In the genomic region with DNA sequence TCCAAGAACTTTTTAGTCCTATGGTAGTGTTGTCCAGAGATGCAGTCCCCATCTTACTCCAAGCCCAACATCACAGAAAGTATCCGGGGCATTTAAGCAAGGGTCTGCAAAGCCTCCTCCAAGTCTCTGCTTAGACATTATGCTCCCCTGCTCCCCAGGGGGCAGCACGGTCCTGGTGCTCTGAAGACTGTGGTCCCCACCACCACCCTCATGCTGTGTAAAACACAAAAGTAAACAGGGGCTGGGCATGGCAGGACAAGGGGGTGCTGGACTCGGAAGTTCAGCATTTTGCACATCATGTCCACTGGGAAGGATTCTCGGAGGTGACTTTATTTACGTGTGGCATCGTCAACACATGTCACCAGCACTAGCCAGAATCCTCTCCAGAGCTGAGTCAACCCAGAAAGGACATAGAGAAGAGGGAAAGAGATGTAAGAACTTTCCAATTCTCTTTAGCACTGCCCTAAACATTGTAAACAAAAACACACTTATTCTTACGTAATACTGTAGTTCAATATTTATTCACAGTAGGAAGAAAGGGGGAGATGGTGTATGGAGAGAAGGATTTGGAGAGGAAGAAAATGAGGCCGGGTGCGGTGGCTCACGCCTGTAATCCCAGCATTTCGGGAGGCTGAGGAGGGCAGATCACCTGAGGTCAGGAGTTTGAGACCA, we compare ENCODE assay signal across 11 cellular contexts. TPM values are rescaled to one million over a fixed set of nuclear protein-coding genes. Genes with fewer than 3 reads are reported as not detected.
DNase-seq lines count a peak whose midpoint lies in the region; TF ChIP-seq lines count a peak whose summit lies in the region.
"Had no signal": no experiment of that assay in that cellular context is flagged by ENCODE, and none has a peak within 500 bp of the region (broad histone marks: within the 10 kb centered on the region; RNA-seq: fewer than 3 reads in every experiment).

No MANE protein-coding gene starts in this region.

- no peak overlapping the region for H2AK5ac ChIP-seq in trophoblast cell (ENCODE audit: low read length)

- no peaks in the 10 kb centered on the region for H3K9me2 ChIP-seq in OCI-LY1 (ENCODE audit: low read depth, low read length)

- no peak overlapping the region for H4K12ac ChIP-seq in trophoblast cell (ENCODE audit: low read depth, low read length)

- H3K9ac ChIP-seq in OCI-LY1 (ENCODE audit: low read length): no peak overlapping the region
- H3K9ac ChIP-seq in fibroblast of lung (ENCODE audit: insufficient read depth, low read length): no peak overlapping the region
- H3K9ac ChIP-seq in trophoblast cell (ENCODE audit: low read length): no peak overlapping the region

- H3K9me3 ChIP-seq in OCI-LY1 (ENCODE audit: low read length) (no peaks in the 10 kb centered on the region), fibroblast of lung (ENCODE audit: control insufficient read depth, insufficient read depth, low read depth, low read length) (no peaks in the 10 kb centered on the region), trophoblast cell (ENCODE audit: insufficient read depth, low read depth, low read length) (no peaks in the 10 kb centered on the region)
- H3K9me3 ChIP-seq: HAP-1 had no signal

- H3K79me1 ChIP-seq in trophoblast cell (ENCODE audit: low read length): no peaks in the 10 kb centered on the region

- H3F3A ChIP-seq in OCI-LY1 (ENCODE audit: insufficient read depth, low read length): no peaks in the 10 kb centered on the region; the same call in 1 of the 2 replicates

- peaks cover 26% of the 10 kb centered on the region for H3K36me3 ChIP-seq in OCI-LY1 (ENCODE audit: insufficient read depth, low read length)
- H3K36me3 ChIP-seq in fibroblast of lung (ENCODE audit: control insufficient read depth, insufficient read depth, low read length): no peaks in the 10 kb centered on the region
- peaks cover 22 to 46% of the 10 kb centered on the region in 2 experiments for H3K36me3 ChIP-seq in trophoblast cell (ENCODE audit: control insufficient read depth in 1 of 2, insufficient read depth in 2 of 2, low read length in 2 of 2)
- H3K36me3 ChIP-seq: HAP-1 had no signal

- no peak overlapping the region for H3K27ac ChIP-seq in OCI-LY1 (ENCODE audit: low read depth, low read length, poor library complexity, severe bottlenecking)
- H3K27ac ChIP-seq in fibroblast of lung (ENCODE audit: insufficient read depth, low read length): no peak overlapping the region
- H3K27ac ChIP-seq in trophoblast cell (ENCODE audit: low read depth, low read length): no peak overlapping the region

- WGBS in trophoblast cell (ENCODE audit: extremely low coverage, insufficient coverage, insufficient read length): 100% methylated on average over 2 of the region's 11 CpGs

- H3K4me2 ChIP-seq in OCI-LY1 (ENCODE audit: low read length): no peak overlapping the region
- no peak overlapping the region for H3K4me2 ChIP-seq in fibroblast of lung (ENCODE audit: extremely low read depth, insufficient read depth, low read length)
- H3K4me2 ChIP-seq in trophoblast cell (ENCODE audit: low read length): no peak overlapping the region

- no peak overlapping the region for H3K23ac ChIP-seq in trophoblast cell (ENCODE audit: low read length)

- no peaks in the 10 kb centered on the region for H3K79me2 ChIP-seq in OCI-LY1 (ENCODE audit: insufficient read depth, low read length)
- no peaks in the 10 kb centered on the region for H3K79me2 ChIP-seq in fibroblast of lung (ENCODE audit: control insufficient read depth, insufficient read depth, low read length)
- H3K79me2 ChIP-seq in trophoblast cell (ENCODE audit: control insufficient read depth, insufficient read depth, low read length, poor library complexity): peaks cover 3% of the 10 kb centered on the region

- H4K20me1 ChIP-seq in OCI-LY1 (ENCODE audit: insufficient read depth, low read length) (no peaks in the 10 kb centered on the region), fibroblast of lung (ENCODE audit: control insufficient read depth, extremely low read depth, insufficient read depth, low read length) (no peaks in the 10 kb centered on the region)

- no peaks in the 10 kb centered on the region for H3K27me3 ChIP-seq in OCI-LY1 (ENCODE audit: insufficient read depth, low read length)
- no peaks in the 10 kb centered on the region for H3K27me3 ChIP-seq in fibroblast of lung (ENCODE audit: control insufficient read depth, insufficient read depth, low read length)
- H3K27me3 ChIP-seq in trophoblast cell (ENCODE audit: insufficient read depth, low read length): no peaks in the 10 kb centered on the region

- no peak overlapping the region for H2AFZ ChIP-seq in OCI-LY1 (ENCODE audit: low read length)
- no peak overlapping the region for H2AFZ ChIP-seq in fibroblast of lung (ENCODE audit: low read length)
- no peak overlapping the region for H2AFZ ChIP-seq in trophoblast cell (ENCODE audit: insufficient read depth, low read length, poor library complexity)

- H3K27me3 Mint-ChIP-seq in neural crest cell (ENCODE audit: low read depth): no peaks in the 10 kb centered on the region

- no peaks in the 10 kb centered on the region for H3K4me1 Mint-ChIP-seq in neural crest cell

- H2BK5ac ChIP-seq in trophoblast cell (ENCODE audit: low read depth, low read length, poor library complexity): no peak overlapping the region

- H3K4me3 ChIP-seq in OCI-LY1 (ENCODE audit: low read depth, low read length, poor library complexity, severe bottlenecking) (no peak overlapping the region), fibroblast of lung (replicated peaks in 1 of 4; ENCODE audit: control extremely low read depth in 1 of 4, insufficient read depth in 1 of 4, low read depth in 3 of 4, low read length in 4 of 4) (no peak overlapping the region), trophoblast cell (ENCODE audit: low read depth, low read length) (no peak overlapping the region)
- H3K4me3 ChIP-seq: HAP-1 had no signal

- H3K4me1 ChIP-seq in OCI-LY1 (ENCODE audit: insufficient read depth, low read length, severe bottlenecking): peaks cover 7% of the 10 kb centered on the region
- H3K4me1 ChIP-seq in fibroblast of lung (ENCODE audit: control insufficient read depth, extremely low read depth, insufficient read depth, low read length): no peaks in the 10 kb centered on the region
- H3K4me1 ChIP-seq in trophoblast cell (ENCODE audit: control insufficient read depth in 1 of 2, insufficient read depth in 2 of 2, low read length in 2 of 2): no peaks in the 10 kb centered on the region
- H3K4me1 ChIP-seq: HAP-1 had no signal

- H4K8ac ChIP-seq in trophoblast cell (ENCODE audit: low read depth, low read length): no peak overlapping the region

- DNase-seq in fibroblast of lung (ENCODE audit: low read depth in 2 of 2): no peak
- no peak for DNase-seq in neural crest cell (ENCODE audit: low read depth, low spot score)
- no peak for DNase-seq in trophoblast cell
- no peak for DNase-seq in NCI-H446 (lab: John Stamatoyannopoulos, UW)
- DNase-seq in T-helper 2 cell: no peak
- DNase-seq: activated CD4-positive, alpha-beta T cell treated with anti-CD3 and anti-CD28 coated beads for 4 hours; CD8-positive, alpha-beta T cell; NCI-H1417 treated with DMSO at 0.1 percent for 48 hours had no signal

- no peak overlapping the region for H3K4ac ChIP-seq in trophoblast cell (ENCODE audit: low read depth, low read length)

- no peak overlapping the region for H2BK12ac ChIP-seq in trophoblast cell (ENCODE audit: low read length)

- TF ChIP-seq CTCF in GM12872 (IDR thresholded peaks at IDR 0.05; ENCODE audit: insufficient read depth, low read depth, low read length) (peak; percentile 37; the same call in 2 of the 3 replicates), OCI-LY1 (IDR thresholded peaks at IDR 0.05; ENCODE audit: low read length) (peak; percentile 65), fibroblast of lung (conservative IDR thresholded peaks at IDR 0.05 in 1 of 2, IDR thresholded peaks at IDR 0.05 in 1 of 2; ENCODE audit: low read depth in 1 of 2, low read length in 2 of 2) (peak; percentile 11 to 28), neural crest cell (conservative IDR thresholded peaks at IDR 0.05) (no peak)

- peaks cover 7% of the 10 kb centered on the region for H3K36me3 Mint-ChIP-seq in neural crest cell (ENCODE audit: low read depth)

- no peak overlapping the region for H3K4me3 Mint-ChIP-seq in neural crest cell
- H3K4me3 Mint-ChIP-seq: CD8-positive, alpha-beta T cell had no signal

- no peaks in the 10 kb centered on the region for H3K9me3 Mint-ChIP-seq in neural crest cell
- H3K9me3 Mint-ChIP-seq: CD8-positive, alpha-beta T cell had no signal

- no peak overlapping the region for H3K14ac ChIP-seq in trophoblast cell (ENCODE audit: low read length)

- peak overlapping the region; percentile 58 for H3K27ac Mint-ChIP-seq in neural crest cell (ENCODE audit: unreplicated experiment)
- H3K27ac Mint-ChIP-seq: CD8-positive, alpha-beta T cell had no signal

- H4K91ac ChIP-seq in trophoblast cell (ENCODE audit: low read depth, low read length): no peak overlapping the region

- no peak overlapping the region for H2BK120ac ChIP-seq in trophoblast cell (ENCODE audit: insufficient read depth, low read length, poor library complexity)

- no peak overlapping the region for H3K18ac ChIP-seq in trophoblast cell (ENCODE audit: low read length)

RNA-seq across cellular contexts. Expression of a gene that starts 37.7 kb away (rescaled TPM):
- 42.1 and 46.2 TPM in 2 replicates for total RNA-seq in fibroblast of lung
- polyA plus RNA-seq in fibroblast of lung: 24.7 and 26.7 TPM in 2 replicates
- polyA plus RNA-seq in fibroblast of lung (2012): 42.3 and 42.9 TPM in 2 replicates
- polyA minus RNA-seq in fibroblast of lung (ENCODE audit: low replicate concordance): 47.1 and 61.2 TPM in 2 replicates
- 8.1 and 10.2 TPM in 2 replicates for total RNA-seq in neural crest cell
- polyA plus RNA-seq in trophoblast cell (2013): 43.6 and 47.2 TPM in 2 replicates

RNA-seq across cellular contexts. Expression of a gene that starts 44.7 kb away (rescaled TPM):
- 8.0 and 8.4 TPM in 2 replicates for total RNA-seq in fibroblast of lung
- polyA plus RNA-seq in fibroblast of lung: 7.2 and 7.4 TPM in 2 replicates
- 4.8 and 5.8 TPM in 2 replicates for polyA plus RNA-seq in fibroblast of lung (2012)
- polyA minus RNA-seq in fibroblast of lung (ENCODE audit: low replicate concordance): 5.4 and 9.0 TPM in 2 replicates
- 44.2 and 46.4 TPM in 2 replicates for total RNA-seq in neural crest cell
- 26.7 TPM in 2 replicates for polyA plus RNA-seq in trophoblast cell (2013)

RNA-seq across cellular contexts. Expression of a gene that starts 46.0 kb away (rescaled TPM):
- total RNA-seq in fibroblast of lung: 88.1 and 148 TPM in 2 replicates
- 36.3 and 53.5 TPM in 2 replicates for polyA plus RNA-seq in fibroblast of lung
- 146 and 217 TPM in 2 replicates for polyA plus RNA-seq in fibroblast of lung (2012)
- polyA minus RNA-seq in fibroblast of lung (ENCODE audit: low replicate concordance): 112 and 143 TPM in 2 replicates
- total RNA-seq in neural crest cell: 150 and 155 TPM in 2 replicates
- polyA plus RNA-seq in trophoblast cell (2013): 81.4 and 85.8 TPM in 2 replicates
